In genomic region chr12:53752192-53752601, GRCh38 we compare ENCODE assay signal across 14 cellular contexts. TPM values are rescaled to one million over a fixed set of nuclear protein-coding genes. Genes with fewer than 3 reads are reported as not detected.
DNase-seq lines count a peak whose midpoint lies in the region; ATAC-seq and TF ChIP-seq lines count a peak whose summit lies in the region.
"Had no signal": no experiment of that assay in that cellular context is flagged by ENCODE, and none has a peak within 500 bp of the region (broad histone marks: within the 10 kb centered on the region; RNA-seq: fewer than 3 reads in every experiment).

No MANE protein-coding gene starts in this region.

- no peak for TF ChIP-seq EP300 in suprapubic skin (IDR thresholded peaks at IDR 0.05)

- peak overlapping the region; percentile 65 for H3K4me2 ChIP-seq in SU-DHL-6 (ENCODE audit: low read depth, low read length, poor library complexity, severe bottlenecking)

- no peak for ATAC-seq in HG02798 (IDR thresholded peaks at IDR 0.05; ENCODE audit: poor library complexity, unreplicated experiment)
- no peak for ATAC-seq in effector memory CD8-positive, alpha-beta T cell (replicated peaks)

- H3K4me1 ChIP-seq in iPS-18a (ENCODE audit: control insufficient read depth, low read depth, low read length) (peaks cover 40% of the 10 kb centered on the region), suprapubic skin (peaks cover 33% of the 10 kb centered on the region)

- no peaks in the 10 kb centered on the region for H3K9me2 ChIP-seq in SU-DHL-6 (replicated peaks; ENCODE audit: insufficient read depth, low read length)

- no peaks in the 10 kb centered on the region for H3K27me3 ChIP-seq in SU-DHL-6 (ENCODE audit: low read length)
- peaks cover 97% of the 10 kb centered on the region for H3K27me3 ChIP-seq in iPS-18a (ENCODE audit: control insufficient read depth, insufficient read depth, low read length)
- peaks cover 28% of the 10 kb centered on the region for H3K27me3 ChIP-seq in suprapubic skin

- no peaks in the 10 kb centered on the region for H3K9me3 ChIP-seq in SU-DHL-6 (ENCODE audit: insufficient read depth, low read length)
- H3K9me3 ChIP-seq in iPS-18a (ENCODE audit: control insufficient read depth, low read depth, low read length), result no peaks in the 10 kb centered on the region
- no peaks in the 10 kb centered on the region for H3K9me3 ChIP-seq in suprapubic skin

- no peak for TF ChIP-seq POLR2A in suprapubic skin (IDR thresholded peaks at IDR 0.05)

- no peak overlapping the region for H3K27ac Mint-ChIP-seq in effector memory CD8-positive, alpha-beta T cell
- H3K27ac Mint-ChIP-seq: activated CD4-positive, alpha-beta T cell treated with anti-CD3 and anti-CD28 coated beads for 36 hours; T-cell had no signal

- no peaks in the 10 kb centered on the region for H3K36me3 Mint-ChIP-seq in effector memory CD8-positive, alpha-beta T cell (ENCODE audit: insufficient read depth)
- H3K36me3 Mint-ChIP-seq: brain, T-cell had no signal

- peak overlapping the region; percentile 87 for H3K27ac ChIP-seq in SU-DHL-6 (ENCODE audit: low read depth, low read length)
- no peak overlapping the region for H3K27ac ChIP-seq in iPS-18a (ENCODE audit: low read length)
- no peak overlapping the region for H3K27ac ChIP-seq in suprapubic skin
- H3K27ac ChIP-seq: HL-60 had no signal

- DNase-seq in suprapubic skin (ENCODE audit: low spot score in 2 of 2) (no peak), AG08395 (ENCODE audit: low spot score) (no peak)
- DNase-seq in activated effector memory CD4-positive, alpha-beta T cell treated with anti-CD3 and anti-CD28 coated beads, Interleukin-2, amount 50 U/mL, for 16 hours, result no peak
- DNase-seq in effector memory CD8-positive, alpha-beta T cell, result no peak
- DNase-seq: OCI-M1 had no signal

- H2AFZ ChIP-seq in SU-DHL-6 (ENCODE audit: low read depth, low read length, severe bottlenecking), result peak overlapping the region; percentile 69

- H3K4me1 Mint-ChIP-seq in effector memory CD8-positive, alpha-beta T cell (ENCODE audit: low read depth in 2 of 2), result peaks cover 13 to 16% of the 10 kb centered on the region in 2 donors
- H3K4me1 Mint-ChIP-seq: brain had no signal

- H3K4me3 ChIP-seq in GM08714 (ENCODE audit: low read length) (peak overlapping the region; percentile 40; the same call in 1 of the 2 replicates), SU-DHL-6 (ENCODE audit: insufficient read depth, low read length, poor library complexity, severe bottlenecking) (peak overlapping the region; percentile 16), iPS-18a (ENCODE audit: low read length) (peak overlapping the region; percentile 64), suprapubic skin (peak overlapping the region; percentile 51)

- H3K36me3 ChIP-seq in SU-DHL-6 (ENCODE audit: low read length) (no peaks in the 10 kb centered on the region), iPS-18a (ENCODE audit: control insufficient read depth, low read depth, low read length) (no peaks in the 10 kb centered on the region), suprapubic skin (no peaks in the 10 kb centered on the region)

- H3K4me3 Mint-ChIP-seq in effector memory CD8-positive, alpha-beta T cell, result no peak overlapping the region
- H3K4me3 Mint-ChIP-seq: activated CD4-positive, alpha-beta T cell treated with anti-CD3 and anti-CD28 coated beads for 36 hours; brain; T-cell had no signal

- H3F3A ChIP-seq in SU-DHL-6 (ENCODE audit: insufficient read depth), result peaks cover 35% of the 10 kb centered on the region

- H3K9ac ChIP-seq in SU-DHL-6 (ENCODE audit: low read length) (peak overlapping the region; percentile 52), iPS-18a (ENCODE audit: low read length) (no peak overlapping the region)

- H3K9me3 Mint-ChIP-seq in effector memory CD8-positive, alpha-beta T cell, result no peaks in the 10 kb centered on the region
- H3K9me3 Mint-ChIP-seq: T-cell had no signal

- whole genome bisulfite sequencing in suprapubic skin, result 61% methylated on average over 13 of the region's 13 CpGs

- H3K27me3 Mint-ChIP-seq in effector memory CD8-positive, alpha-beta T cell, result no peaks in the 10 kb centered on the region

- H3K79me2 ChIP-seq in SU-DHL-6 (ENCODE audit: insufficient read depth, low read length), result no peaks in the 10 kb centered on the region

- no peak for TF ChIP-seq CTCF in SU-DHL-6 (IDR thresholded peaks at IDR 0.05; ENCODE audit: insufficient read depth, low read length, poor library complexity, severe bottlenecking)
- TF ChIP-seq CTCF in suprapubic skin (IDR thresholded peaks at IDR 0.05), result no peak

- H4K20me1 ChIP-seq in SU-DHL-6 (ENCODE audit: low read depth, low read length), result no peaks in the 10 kb centered on the region

RNA-seq across cellular contexts. Expression of gene CISTR, which starts 0.4 kb away (rescaled TPM):
- total RNA-seq in suprapubic skin, result not detected
- total RNA-seq: activated CD4-positive, alpha-beta T cell treated with anti-CD3 and anti-CD28 coated beads for 36 hours; pulmonary artery endothelial cell; T-cell had no signal

RNA-seq across cellular contexts. Expression of gene CALCOCO1, which starts 24.9 kb away (rescaled TPM):
- 100 to 1,000 TPM; 287 to 729 (median 317) TPM for total RNA-seq in suprapubic skin
